Comparison of ENCODE assay signal across 1 cellular context in genomic region chr3:60652829-60653228, GRCh38.
TF ChIP-seq lines count a peak whose summit lies in the region.

No MANE protein-coding gene starts in this region.

TF ChIP-seq in GM12878, 131 proteins besides CTCF, POLR2A, EP300 and RAD21 (continued from another document):
- TF ChIP-seq SP1 (IDR thresholded peaks at IDR 0.05; ENCODE audit: low read depth, low read length) (no peak), FOXM1 (IDR thresholded peaks at IDR 0.05; ENCODE audit: low read depth, low read length) (no peak), FOXK2 (IDR thresholded peaks at IDR 0.05) (no peak), PAX8 (IDR thresholded peaks at IDR 0.05) (no peak), RELB (IDR thresholded peaks at IDR 0.05; ENCODE audit: low read depth) (peak; percentile 61; the same call in 1 of the 2 replicates), SPI1 (IDR thresholded peaks at IDR 0.05; ENCODE audit: borderline replicate concordance, insufficient read depth, low read depth, low read length) (no peak), CHD2 (IDR thresholded peaks at IDR 0.05; ENCODE audit: borderline replicate concordance, low read depth, low read length) (no peak), GABPA (IDR thresholded peaks at IDR 0.05; ENCODE audit: low read depth) (peak; percentile 28; the same call in 1 of the 2 replicates), ASH2L (IDR thresholded peaks at IDR 0.05; ENCODE audit: borderline replicate concordance, low read depth) (no peak), BCL11A (IDR thresholded peaks at IDR 0.05; ENCODE audit: low read depth, low read length) (peak; percentile 66; the same call in 1 of the 2 replicates), IRF5 (IDR thresholded peaks at IDR 0.05; ENCODE audit: borderline replicate concordance) (peak; percentile 32; the same call in 1 of the 2 replicates), RB1 (IDR thresholded peaks at IDR 0.05; ENCODE audit: borderline replicate concordance) (no peak), MEF2A (IDR thresholded peaks at IDR 0.05; ENCODE audit: insufficient read depth, low read depth, low read length) (no peak), STAT3 (IDR thresholded peaks at IDR 0.05; ENCODE audit: low read depth, low read length) (no peak), ETV6 (conservative IDR thresholded peaks at IDR 0.05 in 1 of 2, IDR thresholded peaks at IDR 0.05 in 1 of 2; ENCODE audit: borderline replicate concordance in 1 of 2, low read depth in 1 of 2) (peak in 1 of 2 experiments; percentile 26; a peak in 1 of 4 replicates), CEBPB (IDR thresholded peaks at IDR 0.05; ENCODE audit: borderline replicate concordance in 1 of 2, low read depth in 2 of 2, low read length in 2 of 2) (0 out of 4 replicates have a peak, but pooled peaks of 1 of the 2 experiments have one; percentile 8), CBX5 (IDR thresholded peaks at IDR 0.05; ENCODE audit: low read depth) (no peak), IRF4 (IDR thresholded peaks at IDR 0.05; ENCODE audit: low read depth, low read length) (no peak), ZNF217 (IDR thresholded peaks at IDR 0.05) (no peak), CREB1 (IDR thresholded peaks at IDR 0.05; ENCODE audit: low read depth) (peak; percentile 16; the same call in 1 of the 2 replicates), RCOR1 (conservative IDR thresholded peaks at IDR 0.05; ENCODE audit: low read depth, low read length) (no peak), RBBP5 (conservative IDR thresholded peaks at IDR 0.05) (no peak)
